11 cellular contexts compared by ENCODE assay signal in genomic region chr9:128362774-128363173, GRCh38. TPM values are rescaled to one million over a fixed set of nuclear protein-coding genes. Genes with fewer than 3 reads are reported as not detected.
DNase-seq lines count a peak whose midpoint lies in the region; ATAC-seq and TF ChIP-seq lines count a peak whose summit lies in the region.
"Had no signal": no experiment of that assay in that cellular context is flagged by ENCODE, and none has a peak within 500 bp of the region (broad histone marks: within the 10 kb centered on the region; RNA-seq: fewer than 3 reads in every experiment).

No MANE protein-coding gene starts in this region.

- H3K27ac ChIP-seq in angular gyrus (ENCODE audit: low read depth, low read length): peak overlapping the region; percentile 97
- peak overlapping the region; percentile 69 for H3K27ac ChIP-seq in lower lobe of right lung
- H3K27ac ChIP-seq in temporal lobe (ENCODE audit: low read depth, low read length): peak overlapping the region; percentile 97
- H3K27ac ChIP-seq: SJSA1 had no signal

- DNase-seq in LHCN-M2 (ENCODE audit: low read depth) (peak; percentile 48), lower lobe of right lung (no peak), NCI-H1105 (lab: John Stamatoyannopoulos, UW) (no peak), NK-92 (lab: John Stamatoyannopoulos, UW; ENCODE audit: unreplicated experiment) (no peak)

- intact Hi-C loops in lower lobe of right lung (cut with DNase I): no loop called here

- H3K4me3 ChIP-seq in lower lobe of right lung: no peak overlapping the region

- peaks cover 2% of the 10 kb centered on the region for H3K36me3 ChIP-seq in lower lobe of right lung
- H3K36me3 ChIP-seq: BE2C, gastrocnemius medialis, SJSA1 had no signal

- no peak for TF ChIP-seq CTCF in lower lobe of right lung (IDR thresholded peaks at IDR 0.05)

- no peaks in the 10 kb centered on the region for H3K27me3 ChIP-seq in lower lobe of right lung (ENCODE audit: low read depth)
- H3K27me3 ChIP-seq: BE2C, gastrocnemius medialis, SJSA1 had no signal

- peaks cover 22% of the 10 kb centered on the region for H3K4me1 ChIP-seq in lower lobe of right lung
- H3K4me1 ChIP-seq: BE2C had no signal

- no peaks in the 10 kb centered on the region for H3K9me3 ChIP-seq in lower lobe of right lung
- H3K9me3 ChIP-seq: BE2C, gastrocnemius medialis, SJSA1, tibial artery had no signal

- ATAC-seq in lower lobe of right lung (no peak), HG03342 (IDR thresholded peaks at IDR 0.05; ENCODE audit: unreplicated experiment) (no peak)

RNA-seq across cellular contexts. Expression of gene URM1, which starts 8.4 kb away (rescaled TPM):
- total RNA-seq in LHCN-M2 (2014; rRNA removed): 46.4 and 49.4 TPM in 2 replicates
- 70.2 TPM for polyA plus RNA-seq in LHCN-M2 (2012)
- total RNA-seq in lower lobe of right lung: 49.0 TPM
- total RNA-seq in temporal lobe: 15.2 TPM

RNA-seq across cellular contexts. Expression of gene SLC27A4, which starts 22.4 kb away (rescaled TPM):
- 37.3 and 37.5 TPM in 2 replicates for total RNA-seq in LHCN-M2 (2014; rRNA removed)
- polyA plus RNA-seq in LHCN-M2 (2012): 25.7 TPM
- total RNA-seq in lower lobe of right lung: 19.5 TPM
- 17.0 TPM for total RNA-seq in temporal lobe

RNA-seq across cellular contexts. Expression of gene COQ4, which starts 40.1 kb away (rescaled TPM):
- total RNA-seq in LHCN-M2 (2014; rRNA removed): 32.9 and 40.1 TPM in 2 replicates
- 37.8 TPM for polyA plus RNA-seq in LHCN-M2 (2012)
- 35.9 TPM for total RNA-seq in lower lobe of right lung
- 10.3 TPM for total RNA-seq in temporal lobe

RNA-seq across cellular contexts. Expression of gene TRUB2, which starts 40.5 kb away (rescaled TPM):
- total RNA-seq in LHCN-M2 (2014; rRNA removed) (15.6 and 19.2 TPM in 2 replicates), lower lobe of right lung (18.1 TPM), temporal lobe (14.0 TPM)
- polyA plus RNA-seq in LHCN-M2 (2012): 31.5 TPM

RNA-seq across cellular contexts. Expression of gene CERCAM, which starts 57.9 kb away (rescaled TPM):
- total RNA-seq in LHCN-M2 (2014; rRNA removed) (103 and 117 TPM in 2 replicates), lower lobe of right lung (11.2 TPM), temporal lobe (16.0 TPM)
- polyA plus RNA-seq in LHCN-M2 (2012): 90.9 TPM
